In the genomic region with DNA sequence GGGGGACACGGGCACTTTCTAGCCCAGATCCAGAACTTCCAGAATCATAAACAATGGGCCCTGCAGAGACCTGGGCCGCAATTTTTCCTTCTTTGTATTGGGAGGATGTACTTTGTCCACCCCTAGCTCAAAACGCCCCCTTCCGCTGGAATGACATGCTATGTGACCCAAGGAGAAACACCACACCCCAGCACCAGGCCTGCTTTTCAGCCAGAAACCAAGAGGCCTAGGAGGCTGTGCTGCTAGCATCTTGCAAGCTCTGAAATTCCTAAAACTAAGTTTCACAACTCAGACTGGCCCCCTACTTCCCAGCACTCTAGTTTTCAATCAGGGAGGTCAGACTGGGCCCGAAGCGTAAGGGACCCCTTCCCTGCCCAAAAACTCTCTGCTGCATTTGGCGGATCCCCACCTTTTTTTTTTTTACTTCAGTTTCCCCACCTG, we compare ENCODE assay signal across 8 cellular contexts. TPM values are rescaled to one million over a fixed set of nuclear protein-coding genes. Genes with fewer than 3 reads are reported as not detected.
A peak's percentile ranks its signal among the peaks of the same experiment; 100 is the strongest.
DNase-seq lines count a peak whose midpoint lies in the region; ATAC-seq, FAIRE-seq and TF ChIP-seq lines count a peak whose summit lies in the region.

No MANE protein-coding gene starts in this region.

- peak overlapping the region; percentile 70 for H3K27ac ChIP-seq in ACC112 (ENCODE audit: low read depth, low read length)
- peak overlapping the region; percentile 62 to 98 (median 88) for H3K27ac ChIP-seq in heart left ventricle
- H3K27ac ChIP-seq in rectal smooth muscle tissue (ENCODE audit: low read depth, low read length): peak overlapping the region; percentile 95

- peak overlapping the region; percentile 89 to 95 for H3K4me3 Mint-ChIP-seq in activated T-cell treated with anti-CD3 and anti-CD28 coated beads, Interleukin-2, amount 50 U/mL, for 72 hours

- H3K4me1 ChIP-seq in ACC112 (ENCODE audit: control insufficient read depth, insufficient read depth, low read length, unreplicated experiment) (peaks cover 14% of the 10 kb centered on the region), heart left ventricle (peaks cover 2 to 64% (median 48%) of the 10 kb centered on the region in 12 donors), rectal smooth muscle tissue (ENCODE audit: control insufficient read depth, insufficient read depth, low read length) (peaks cover 15% of the 10 kb centered on the region)

- FAIRE-seq in H54 (lab: Jason Lieb, UNC): no peak

- peak; percentile 24 to 25 for ATAC-seq in activated T-cell treated with anti-CD3 and anti-CD28 coated beads, Interleukin-2, amount 50 U/mL, for 72 hours (replicated peaks in 1 of 2)
- ATAC-seq in heart left ventricle (peak in 2 of 4 donors; percentile 14 to 32), HG03439 (IDR thresholded peaks at IDR 0.05; ENCODE audit: unreplicated experiment) (no peak)

- WGBS in heart left ventricle, 4 donors: 1 to 5% (median 2%) methylated on average over 7 of the region's 7 CpGs

- peak overlapping the region; percentile 79 for H3K9ac ChIP-seq in rectal smooth muscle tissue (ENCODE audit: low read length)

- TF ChIP-seq CTCF in GM06990 (IDR thresholded peaks at IDR 0.05; ENCODE audit: insufficient read depth, low read length, poor library complexity, severe bottlenecking): peak; percentile 56
- peak in 5 of 12 donors; percentile 10 to 31 (median 17) for TF ChIP-seq CTCF in heart left ventricle (IDR thresholded peaks at IDR 0.05)

- H3K4me3 ChIP-seq in ACC112 (ENCODE audit: low read depth, low read length): peak overlapping the region; percentile 87
- H3K4me3 ChIP-seq in GM06990 (replicated peaks; ENCODE audit: low read depth, low read length): peak overlapping the region; percentile 80
- H3K4me3 ChIP-seq in heart left ventricle: peak overlapping the region; percentile 25 to 91 (median 81)
- peak overlapping the region; percentile 77 for H3K4me3 ChIP-seq in rectal smooth muscle tissue (ENCODE audit: low read length)

- no peak for TF ChIP-seq POLR2A in heart left ventricle (IDR thresholded peaks at IDR 0.05)
- no peak for TF ChIP-seq POLR2A in H54 (IDR thresholded peaks at IDR 0.05; ENCODE audit: low read depth, low read length)

- no peaks in the 10 kb centered on the region for H3K27me3 Mint-ChIP-seq in activated T-cell treated with anti-CD3 and anti-CD28 coated beads, Interleukin-2, amount 50 U/mL, for 72 hours (ENCODE audit: low read depth)

- H3K9me3 Mint-ChIP-seq in activated T-cell treated with anti-CD3 and anti-CD28 coated beads, Interleukin-2, amount 50 U/mL, for 72 hours: no peaks in the 10 kb centered on the region

- no peaks in the 10 kb centered on the region for H3K9me3 ChIP-seq in heart left ventricle

- peaks cover 66% of the 10 kb centered on the region for H3K4me1 Mint-ChIP-seq in activated T-cell treated with anti-CD3 and anti-CD28 coated beads, Interleukin-2, amount 50 U/mL, for 72 hours (ENCODE audit: low read depth)

- H3K27ac Mint-ChIP-seq in activated T-cell treated with anti-CD3 and anti-CD28 coated beads, Interleukin-2, amount 50 U/mL, for 72 hours: peak overlapping the region; percentile 96

- H3K36me3 ChIP-seq in ACC112 (ENCODE audit: insufficient read depth, low read length) (no peaks in the 10 kb centered on the region), GM06990 (ENCODE audit: control insufficient read depth, insufficient read depth, low read length) (peaks cover 5% of the 10 kb centered on the region), heart left ventricle (no peaks in the 10 kb centered on the region), rectal smooth muscle tissue (ENCODE audit: control insufficient read depth, insufficient read depth, low read length) (no peaks in the 10 kb centered on the region)

- intact Hi-C loops in heart left ventricle (cut with DNase I): loop anchor here in 6 of 10 donors (2.0 to 10.0 kb wide), 4 partner anchors 18 to 128 kb away; a partner anchor contains a TSS

- DNase-seq in GM06990 (ENCODE audit: extremely low read depth, insufficient read length): no peak
- DNase-seq in NCI-H146 (lab: John Stamatoyannopoulos, UW): peak; percentile 73
- DNase-seq in activated T-cell treated with anti-CD3 and anti-CD28 coated beads, Interleukin-2, amount 50 U/mL, for 72 hours: peak; percentile 66 to 75
- peak in 3 of 5 donors; percentile 51 to 72 (median 51) for DNase-seq in heart left ventricle
- DNase-seq in H54 (ENCODE audit: insufficient read length, low spot score): no peak

- peaks cover 9 to 22% of the 10 kb centered on the region in 2 donors for H3K36me3 Mint-ChIP-seq in activated T-cell treated with anti-CD3 and anti-CD28 coated beads, Interleukin-2, amount 50 U/mL, for 72 hours (ENCODE audit: insufficient read depth in 2 of 2)

- H3K79me2 ChIP-seq in ACC112 (ENCODE audit: control insufficient read depth, insufficient read depth, low read length, unreplicated experiment): peaks cover 38% of the 10 kb centered on the region

- H2AFZ ChIP-seq in ACC112 (ENCODE audit: low read length, unreplicated experiment): peak overlapping the region; percentile 6

- H3K27me3 ChIP-seq in ACC112 (ENCODE audit: insufficient read depth, low read length) (no peaks in the 10 kb centered on the region), GM06990 (replicated peaks; ENCODE audit: control insufficient read depth, insufficient read depth, low read length) (no peaks in the 10 kb centered on the region), heart left ventricle (no peaks in the 10 kb centered on the region), rectal smooth muscle tissue (ENCODE audit: control insufficient read depth, insufficient read depth, low read length) (no peaks in the 10 kb centered on the region)

RNA-seq across cellular contexts. Expression of a gene that starts 0.5 kb away (rescaled TPM):
- 100 to 1,000 TPM; 178 to 250 TPM for total RNA-seq in activated T-cell treated with anti-CD3 and anti-CD28 coated beads, Interleukin-2, amount 50 U/mL, for 72 hours
- total RNA-seq in heart left ventricle: 100 to 1,000 TPM in 5 of 9 donors, 10 to 100 TPM in 4; 65.8 to 167 (median 101) TPM
- polyA plus RNA-seq in heart left ventricle: 100 to 1,000 TPM; 127 to 171 TPM

RNA-seq across cellular contexts. Expression of a gene that starts 18.1 kb away (rescaled TPM):
- total RNA-seq in activated T-cell treated with anti-CD3 and anti-CD28 coated beads, Interleukin-2, amount 50 U/mL, for 72 hours: 10 to 100 TPM; 55.5 to 58.0 TPM
- total RNA-seq in heart left ventricle: 10 to 100 TPM; 22.5 to 58.6 (median 44.6) TPM
- 10 to 100 TPM; 26.7 to 31.8 TPM for polyA plus RNA-seq in heart left ventricle

RNA-seq across cellular contexts. Expression of a gene that starts 40.9 kb away (rescaled TPM):
- total RNA-seq in activated T-cell treated with anti-CD3 and anti-CD28 coated beads, Interleukin-2, amount 50 U/mL, for 72 hours: 100 to 1,000 TPM; 197 to 235 TPM
- 100 to 1,000 TPM in 7 of 9 donors, 10 to 100 TPM in 2; 80.2 to 352 (median 137) TPM for total RNA-seq in heart left ventricle
- 100 to 1,000 TPM; 114 to 236 TPM for polyA plus RNA-seq in heart left ventricle

RNA-seq across cellular contexts. Expression of a gene that starts 48.1 kb away (rescaled TPM):
- 1 to 10 TPM; 2.2 to 2.8 TPM for total RNA-seq in activated T-cell treated with anti-CD3 and anti-CD28 coated beads, Interleukin-2, amount 50 U/mL, for 72 hours
- total RNA-seq in heart left ventricle: 1 to 10 TPM in 4 of 9 donors, under 1 TPM in 5; 0.24 to 2.4 (median 0.75) TPM
- polyA plus RNA-seq in heart left ventricle: 1 to 10 TPM in 1 of 2 donors, under 1 TPM in 1; 0.28 to 2.8 TPM

Comparison
In these comparisons a context has a peak if more than half of its experiments do, and no peak if none do; other contexts are left out.
1. DNase-seq: peak in NCI-H146 (single experiment), activated T-cell treated with anti-CD3 and anti-CD28 coated beads, Interleukin-2, amount 50 U/mL, for 72 hours (2 of 2) and heart left ventricle (3 of 5); none in GM06990 (single experiment) and H54 (single experiment).
2. Peak in every context shown above with its lines, with median percentiles within 50 percentile points of each other: H3K27ac ChIP-seq and H3K4me3 ChIP-seq.